8 cellular contexts compared by ENCODE assay signal in the genomic region with DNA sequence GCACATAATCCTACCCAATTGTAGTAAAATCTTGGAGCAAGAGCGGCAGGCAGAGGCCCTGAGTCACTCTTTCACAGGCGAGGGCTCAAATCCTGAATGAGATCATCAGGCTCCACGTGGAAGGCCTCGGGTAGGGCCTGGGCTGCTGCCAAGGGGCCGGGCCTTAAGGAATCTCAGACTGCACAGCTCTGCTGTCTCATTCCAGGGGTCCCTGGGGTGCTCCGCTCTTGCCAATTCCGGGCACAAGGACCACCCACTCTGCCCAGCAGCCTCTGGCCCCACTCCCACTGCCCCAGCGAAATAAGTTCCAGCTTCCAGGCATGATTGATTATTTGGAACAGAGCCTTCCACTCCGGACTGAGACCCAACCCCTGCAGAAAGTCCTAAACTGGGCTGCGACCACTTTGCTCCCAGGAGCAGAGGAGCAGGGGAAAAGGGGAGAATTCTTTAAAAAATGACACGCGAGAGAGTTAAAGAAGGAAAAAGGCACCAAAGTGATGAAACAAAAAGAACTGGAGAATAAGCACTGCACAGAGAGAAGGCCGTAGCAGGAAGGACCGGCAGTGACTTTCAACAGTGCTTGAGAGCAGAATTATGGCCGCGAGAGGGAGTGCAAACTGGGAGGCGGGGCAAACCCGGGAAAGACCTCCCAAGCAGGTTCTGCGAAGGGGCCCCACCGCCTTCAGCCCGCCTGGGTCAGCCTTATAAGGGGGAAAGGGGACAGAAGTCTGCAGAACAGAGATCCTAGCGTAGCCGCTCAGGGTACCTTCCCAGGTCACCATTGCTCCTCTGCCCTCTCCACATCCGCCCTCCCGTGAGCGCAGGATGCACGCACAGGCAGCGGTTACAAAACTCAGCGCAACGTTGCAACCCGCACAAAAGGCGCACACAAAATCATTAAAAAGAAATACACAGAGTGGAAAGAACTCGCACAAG. TPM values are rescaled to one million over a fixed set of nuclear protein-coding genes. Genes with fewer than 3 reads are reported as not detected.
DNase-seq lines count a peak whose midpoint lies in the region; ATAC-seq and TF ChIP-seq lines count a peak whose summit lies in the region.

No MANE protein-coding gene starts in this region.

- peak overlapping the region; percentile 67 for H3K27ac Mint-ChIP-seq in activated T-helper 2 cell treated with anti-CD3 and anti-CD28 coated beads, Interferon-gamma antibody, Interleukin-2, Interleukin-4, amounts not matched to agents 10 μg/mL and 5 μg/mL and 100 μg/mL, durations not matched to agents 14 hours and 24 hours and 36 hours
- H3K27ac Mint-ChIP-seq in nephron, result peak overlapping the region; percentile 90 to 99 (median 96)

- no peak for TF ChIP-seq EP300 in gastroesophageal sphincter (IDR thresholded peaks at IDR 0.05)

- ATAC-seq in gastroesophageal sphincter, result peak; percentile 62
- no peak for ATAC-seq in HG03025 (IDR thresholded peaks at IDR 0.05; ENCODE audit: low FRiP score, unreplicated experiment)
- no peak for ATAC-seq in GM21515 (IDR thresholded peaks at IDR 0.05; ENCODE audit: unreplicated experiment)
- no peak for ATAC-seq in GM18868 (IDR thresholded peaks at IDR 0.05; ENCODE audit: unreplicated experiment)

- peak overlapping the region; percentile 94 to 98 (median 97) for H3K27ac ChIP-seq in gastroesophageal sphincter

- H3K36me3 Mint-ChIP-seq in activated T-helper 2 cell treated with anti-CD3 and anti-CD28 coated beads, Interferon-gamma antibody, Interleukin-2, Interleukin-4, amounts not matched to agents 10 μg/mL and 5 μg/mL and 100 μg/mL, durations not matched to agents 14 hours and 24 hours and 36 hours (ENCODE audit: low read depth), result peaks cover 28% of the 10 kb centered on the region
- peaks cover 48% of the 10 kb centered on the region for H3K36me3 Mint-ChIP-seq in nephron (ENCODE audit: low read depth)

- TF ChIP-seq CTCF in gastroesophageal sphincter (IDR thresholded peaks at IDR 0.05) (peak in 3 of 4 experiments; percentile 21 to 58 (median 46)), nephron (IDR thresholded peaks at IDR 0.05; ENCODE audit: unreplicated experiment in 3 of 3) (peak in 2 of 3 experiments; percentile 31 to 39)

- H3K27me3 Mint-ChIP-seq in activated T-helper 2 cell treated with anti-CD3 and anti-CD28 coated beads, Interferon-gamma antibody, Interleukin-2, Interleukin-4, amounts not matched to agents 10 μg/mL and 5 μg/mL and 100 μg/mL, durations not matched to agents 14 hours and 24 hours and 36 hours (ENCODE audit: low read depth), result peaks cover 60% of the 10 kb centered on the region
- H3K27me3 Mint-ChIP-seq in nephron (ENCODE audit: low read depth), result no peaks in the 10 kb centered on the region

- TF ChIP-seq POLR2A in gastroesophageal sphincter (IDR thresholded peaks at IDR 0.05), result peak; percentile 16 to 23

- no peaks in the 10 kb centered on the region for H3K9me3 Mint-ChIP-seq in activated T-helper 2 cell treated with anti-CD3 and anti-CD28 coated beads, Interferon-gamma antibody, Interleukin-2, Interleukin-4, amounts not matched to agents 10 μg/mL and 5 μg/mL and 100 μg/mL, durations not matched to agents 14 hours and 24 hours and 36 hours
- H3K9me3 Mint-ChIP-seq in nephron, result no peaks in the 10 kb centered on the region

- no peaks in the 10 kb centered on the region for H3K9me3 ChIP-seq in gastroesophageal sphincter

- DNase-seq in ELR (ENCODE audit: low read depth) (peak; percentile 96), NCI-H1694 (lab: John Stamatoyannopoulos, UW) (peak; percentile 77)
- peak; percentile 40 for DNase-seq in activated T-helper 2 cell treated with anti-CD3 and anti-CD28 coated beads, Interferon-gamma antibody, Interleukin-2, Interleukin-4, amounts not matched to agents 10 μg/mL and 5 μg/mL and 100 μg/mL, durations not matched to agents 14 hours and 24 hours and 36 hours (ENCODE audit: low spot score)

- peaks cover 45% of the 10 kb centered on the region for H3K4me1 Mint-ChIP-seq in activated T-helper 2 cell treated with anti-CD3 and anti-CD28 coated beads, Interferon-gamma antibody, Interleukin-2, Interleukin-4, amounts not matched to agents 10 μg/mL and 5 μg/mL and 100 μg/mL, durations not matched to agents 14 hours and 24 hours and 36 hours (ENCODE audit: low read depth)
- peaks cover 56% of the 10 kb centered on the region for H3K4me1 Mint-ChIP-seq in nephron

- peak overlapping the region; percentile 83 for H3K4me3 Mint-ChIP-seq in activated T-helper 2 cell treated with anti-CD3 and anti-CD28 coated beads, Interferon-gamma antibody, Interleukin-2, Interleukin-4, amounts not matched to agents 10 μg/mL and 5 μg/mL and 100 μg/mL, durations not matched to agents 14 hours and 24 hours and 36 hours (ENCODE audit: low read depth)
- peak overlapping the region; percentile 97 to 99 (median 98) for H3K4me3 Mint-ChIP-seq in nephron

- peak overlapping the region; percentile 85 to 94 for H3K4me3 ChIP-seq in gastroesophageal sphincter

- no peaks in the 10 kb centered on the region for H3K27me3 ChIP-seq in gastroesophageal sphincter

- intact Hi-C loops in activated T-helper 2 cell treated with anti-CD3 and anti-CD28 coated beads, Interferon-gamma antibody, Interleukin-2, Interleukin-4, amounts not matched to agents 10 μg/mL and 5 μg/mL and 100 μg/mL, durations not matched to agents 14 hours and 24 hours and 36 hours (cut with micrococcal nuclease), result loop anchor here (5.0 to 10.0 kb wide), 2 partner anchors 71 to 1108 kb away; partner anchors contain the start of genes ATP5PF and GABPA

- WGBS in gastroesophageal sphincter (ENCODE audit: low coverage in 1 of 2), 2 donors, result 0% methylated on average over 16 to 17 of the region's 33 CpGs

- peaks cover 0 to 43% of the 10 kb centered on the region in 2 donors for H3K36me3 ChIP-seq in gastroesophageal sphincter

- H3K4me1 ChIP-seq in gastroesophageal sphincter, result peaks cover 3 to 64% (median 8%) of the 10 kb centered on the region in 3 donors

RNA-seq across cellular contexts. Expression of gene ADAMTS1, which starts 2.0 kb away (rescaled TPM):
- 2.4 and 2.9 TPM in 2 replicates for total RNA-seq in activated T-helper 2 cell treated with anti-CD3 and anti-CD28 coated beads, Interferon-gamma antibody, Interleukin-2, Interleukin-4, amounts not matched to agents 10 μg/mL and 5 μg/mL and 100 μg/mL, durations not matched to agents 14 hours and 24 hours and 36 hours
- 100 to 1,000 TPM in 2 of 4 donors, 10 to 100 TPM in 2; 68.5 to 144 (median 103) TPM for total RNA-seq in gastroesophageal sphincter

Comparison
In these comparisons a context has a peak if more than half of its experiments do, and no peak if none do; other contexts are left out.
1. DNase-seq: peak in every context shown above with its lines; median percentile 96 in ELR; 77 in NCI-H1694; 40 in activated T-helper 2 cell treated with anti-CD3 and anti-CD28 coated beads, Interferon-gamma antibody, Interleukin-2, Interleukin-4, amounts not matched to agents 10 μg/mL and 5 μg/mL and 100 μg/mL, durations not matched to agents 14 hours and 24 hours and 36 hours.
2. RNA of gene ADAMTS1, which starts 2.0 kb away (total RNA-seq): 68.5 to 144 TPM in gastroesophageal sphincter; 2.4 to 2.9 TPM in activated T-helper 2 cell treated with anti-CD3 and anti-CD28 coated beads, Interferon-gamma antibody, Interleukin-2, Interleukin-4, amounts not matched to agents 10 μg/mL and 5 μg/mL and 100 μg/mL, durations not matched to agents 14 hours and 24 hours and 36 hours; every median in the first group is over 10 times any median in the second.